Comparison of ENCODE assay signal across 8 cellular contexts in the genomic region with DNA sequence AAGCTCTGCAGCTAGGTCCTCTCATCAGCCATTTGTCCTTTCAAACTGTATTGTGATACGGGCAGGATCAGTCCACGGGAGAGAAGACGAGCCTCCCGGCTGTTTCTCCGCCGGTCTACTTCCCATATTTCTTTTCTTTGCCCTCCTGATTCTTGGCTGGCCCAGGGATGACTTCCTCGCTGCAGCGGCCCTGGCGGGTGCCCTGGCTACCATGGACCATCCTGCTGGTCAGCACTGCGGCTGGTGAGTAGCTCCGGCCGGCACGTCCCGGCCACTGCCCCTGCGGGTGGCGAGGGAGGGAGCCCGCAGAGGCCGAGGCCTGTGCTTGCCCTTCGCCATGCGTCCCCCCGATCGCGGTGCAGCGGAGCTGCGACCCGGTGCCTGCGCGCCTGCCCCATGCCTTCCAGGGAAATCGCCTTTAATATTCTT. TPM values are rescaled to one million over a fixed set of nuclear protein-coding genes. Genes with fewer than 3 reads are reported as not detected.
DNase-seq lines count a peak whose midpoint lies in the region; ATAC-seq and TF ChIP-seq lines count a peak whose summit lies in the region.

No MANE protein-coding gene starts in this region.

- H3K4me1 ChIP-seq in A673 (ENCODE audit: insufficient read depth, low read length, poor library complexity, severe bottlenecking) (peaks cover 14% of the 10 kb centered on the region), SJSA1 (replicated peaks) (peaks cover 26% of the 10 kb centered on the region)

- peak; percentile 19 for ATAC-seq in left colon

- H3K9me3 ChIP-seq in A673 (ENCODE audit: low read depth, low read length, poor library complexity, severe bottlenecking) (no peaks in the 10 kb centered on the region), SJSA1 (replicated peaks) (no peaks in the 10 kb centered on the region)

- BruUV-seq in A673 (replicated peaks; lab: Mats Ljungman, UMichigan): no TSS peak

- POLR2A ChIA-PET in A673 (lab: Charles Lee; ENCODE audit: low non-redundant PET): no interaction called here

- H3K36me3 ChIP-seq in A673 (ENCODE audit: insufficient read depth, low read length, poor library complexity, severe bottlenecking): no peaks in the 10 kb centered on the region
- H3K36me3 ChIP-seq in SJSA1: peaks cover 15% of the 10 kb centered on the region

- H3K27me3 ChIP-seq in A673 (replicated peaks; ENCODE audit: insufficient read depth, low read depth, low read length, poor library complexity) (no peaks in the 10 kb centered on the region), SJSA1 (replicated peaks) (no peaks in the 10 kb centered on the region)

- H3K27ac ChIP-seq in A673 (ENCODE audit: low read depth, low read length, poor library complexity, severe bottlenecking) (peak overlapping the region; percentile 92), SJSA1 (peak overlapping the region; percentile 71)

- DNase-seq in A673 (ENCODE audit: low spot score) (peak; percentile 35), SJSA1 (ENCODE audit: low read depth in 1 of 2, low spot score in 2 of 2) (peak; percentile 47), cerebellum (ENCODE audit: low spot score) (peak; percentile 50), left colon (peak; percentile 30 to 51), GOT3 (lab: John Stamatoyannopoulos, UW) (no peak), SKM-1 (lab: John Stamatoyannopoulos, UW; ENCODE audit: unreplicated experiment) (no peak)
- peak; percentile 49 for DNase-seq in stimulated activated CD8-positive, alpha-beta memory T cell treated with anti-CD3 and anti-CD28 coated beads, Interleukin-4, amount 100 ng/mL, for 48 hours

- CTCF ChIA-PET in A673 (lab: Charles Lee): interaction anchor here (0.6 kb wide), 1 partner anchor 342 kb away, joined by 3 read pairs; no protein-coding TSS in a partner anchor

- no peak for TF ChIP-seq CTCF in A673 (conservative IDR thresholded peaks at IDR 0.05; ENCODE audit: low read depth, low read length)
- TF ChIP-seq CTCF in GM12875 (IDR thresholded peaks at IDR 0.05; ENCODE audit: borderline replicate concordance, insufficient read depth, low read depth, low read length): no peak

- intact Hi-C loops in A673 (cut with micrococcal nuclease; ENCODE audit: unreplicated experiment) (no loop called here), left colon (cut with DNase I, micrococcal nuclease) (no loop called here)

- H3K4me3 ChIP-seq in A673 (ENCODE audit: low read depth, low read length, poor library complexity, severe bottlenecking) (peak overlapping the region; percentile 99), GM12875 (ENCODE audit: low read depth, low read length) (peak overlapping the region; percentile 94), SJSA1 (peak overlapping the region; percentile 80)

RNA-seq across cellular contexts. Expression of gene BMPR2, which starts 1.2 kb away (rescaled TPM):
- total RNA-seq in A673 (2021) (32.0 and 34.9 TPM in 2 replicates), cerebellum (68.8 TPM), left colon (10 to 100 TPM; 40.8 to 42.8 TPM)
- 19.4 and 35.5 TPM in 2 replicates for total RNA-seq in SJSA1 (2014; rRNA removed; shearing (Covaris generic))

Comparison
In these comparisons a context has a peak if more than half of its experiments do, and no peak if none do; other contexts are left out.
1. DNase-seq: peak in A673 (single experiment), SJSA1 (2 of 2), cerebellum (single experiment), left colon (2 of 2) and stimulated activated CD8-positive, alpha-beta memory T cell treated with anti-CD3 and anti-CD28 coated beads, Interleukin-4, amount 100 ng/mL, for 48 hours (single experiment); none in GOT3 (single experiment) and SKM-1 (single experiment).
2. Peak in every context shown above with its lines, with median percentiles within 50 percentile points of each other: H3K4me3 ChIP-seq.